12 cellular contexts compared by ENCODE assay signal in genomic region chr19:40607311-40607871, GRCh38. TPM values are rescaled to one million over a fixed set of nuclear protein-coding genes. Genes with fewer than 3 reads are reported as not detected.
A peak's percentile ranks its signal among the peaks of the same experiment; 100 is the strongest.
DNase-seq lines count a peak whose midpoint lies in the region; ATAC-seq and TF ChIP-seq lines count a peak whose summit lies in the region.
"Had no signal": no experiment of that assay in that cellular context is flagged by ENCODE, and none has a peak within 500 bp of the region (broad histone marks: within the 10 kb centered on the region; RNA-seq: fewer than 3 reads in every experiment).

No MANE protein-coding gene starts in this region.

- H3K36me3 ChIP-seq in endodermal cell (ENCODE audit: control insufficient read depth, insufficient read depth, low read length) (no peaks in the 10 kb centered on the region), neuronal stem cell (replicated peaks in 1 of 2; ENCODE audit: control insufficient read depth in 2 of 2, insufficient read depth in 2 of 2, low read length in 2 of 2) (peaks cover 0 to 79% of the 10 kb centered on the region in 2 donors), OCI-LY7 (ENCODE audit: insufficient read depth, low read length) (no peaks in the 10 kb centered on the region)

- H3K36me3 Mint-ChIP-seq in Calu3 (ENCODE audit: insufficient read depth, unreplicated experiment) (peaks cover 68% of the 10 kb centered on the region), endodermal cell (ENCODE audit: low read depth) (no peaks in the 10 kb centered on the region)

- H3K27me3 Mint-ChIP-seq in Calu3 (ENCODE audit: unreplicated experiment) (peaks cover 51% of the 10 kb centered on the region), endodermal cell (ENCODE audit: insufficient read depth) (peaks cover 80% of the 10 kb centered on the region)

- H3K4me3 Mint-ChIP-seq in Calu3 (ENCODE audit: low read depth, unreplicated experiment) (peak overlapping the region; percentile 69), endodermal cell (peak overlapping the region; percentile 52)

- no peak overlapping the region for H2BK15ac ChIP-seq in neuronal stem cell (ENCODE audit: low read length)

- DNase-seq in Calu3 = no peak
- DNase-seq in NCI-H69 (lab: John Stamatoyannopoulos, UW) = peak; percentile 11
- peak; percentile 60 for DNase-seq in endodermal cell
- no peak for DNase-seq in neuronal stem cell (ENCODE audit: low spot score)
- DNase-seq in ureter (ENCODE audit: low spot score) = no peak
- no peak for DNase-seq in OCI-LY7 (ENCODE audit: low spot score)
- no peak for DNase-seq in dedifferentiated amniotic fluid mesenchymal stem cell (ENCODE audit: extremely low spot score)
- DNase-seq: effector memory CD4-positive, alpha-beta T cell; NCI-H2171 had no signal

- no peak overlapping the region for H3K4me2 ChIP-seq in neuronal stem cell (ENCODE audit: insufficient read depth, low read length, poor library complexity, severe bottlenecking)
- H3K4me2 ChIP-seq in OCI-LY7 (ENCODE audit: low read length) = no peak overlapping the region
- H3K4me2 ChIP-seq: hepatocyte had no signal

- no peak overlapping the region for H4K8ac ChIP-seq in neuronal stem cell (ENCODE audit: low read depth, low read length)

- intact Hi-C loops in Calu3 (cut with micrococcal nuclease; ENCODE audit: unreplicated experiment) (no loop called here), OCI-LY7 (cut with micrococcal nuclease; ENCODE audit: unreplicated experiment) (loop anchor here (10.0 kb wide), 2 partner anchors 167 to 323 kb away; partner anchors contain the start of genes AKT2, MIA and RAB4B)

- peaks cover 5% of the 10 kb centered on the region for H3K4me1 ChIP-seq in endodermal cell (ENCODE audit: control insufficient read depth, insufficient read depth, low read length)
- H3K4me1 ChIP-seq in neuronal stem cell (ENCODE audit: control insufficient read depth in 2 of 2, insufficient read depth in 1 of 2, low read depth in 1 of 2, low read length in 2 of 2) = peaks cover 0 to 36% of the 10 kb centered on the region in 2 donors
- peaks cover 49% of the 10 kb centered on the region for H3K4me1 ChIP-seq in OCI-LY7 (ENCODE audit: insufficient read depth, low read length, poor library complexity, severe bottlenecking)

- H2AK5ac ChIP-seq in neuronal stem cell (ENCODE audit: low read depth, low read length) = peak overlapping the region; percentile 74

- no peaks in the 10 kb centered on the region for H3K79me2 ChIP-seq in OCI-LY7 (ENCODE audit: insufficient read depth, low read depth, low read length)
- H3K79me2 ChIP-seq: hepatocyte had no signal

- H3K27ac Mint-ChIP-seq in Calu3 (ENCODE audit: unreplicated experiment) (peak overlapping the region; percentile 5), endodermal cell (no peak overlapping the region)

- no peaks in the 10 kb centered on the region for H3K9me2 ChIP-seq in OCI-LY7 (ENCODE audit: insufficient read depth, low read length)

- H3K4me3 ChIP-seq in endodermal cell (ENCODE audit: low read length) (no peak overlapping the region), neuronal stem cell (ENCODE audit: low read length in 2 of 2) (no peak overlapping the region), OCI-LY7 (ENCODE audit: low read depth, low read length, poor library complexity, severe bottlenecking) (no peak overlapping the region)
- H3K4me3 ChIP-seq: hepatocyte had no signal

- H3K9me3 Mint-ChIP-seq in Calu3 (ENCODE audit: low read depth, unreplicated experiment) (no peaks in the 10 kb centered on the region), endodermal cell (peaks cover 3% of the 10 kb centered on the region)

- H3K79me1 ChIP-seq in neuronal stem cell (ENCODE audit: low read depth, low read length) = no peaks in the 10 kb centered on the region

- H2BK12ac ChIP-seq in neuronal stem cell (ENCODE audit: low read length) = no peak overlapping the region

- POLR2A ChIA-PET in OCI-LY7 (lab: Charles Lee) = no interaction called here

- H3K14ac ChIP-seq in neuronal stem cell (ENCODE audit: low read length) = no peak overlapping the region

- no peak overlapping the region for H4K91ac ChIP-seq in neuronal stem cell (ENCODE audit: low read depth, low read length, poor library complexity)

- H2BK5ac ChIP-seq in neuronal stem cell (ENCODE audit: low read length) = no peak overlapping the region

- H2BK120ac ChIP-seq in neuronal stem cell (ENCODE audit: low read depth, low read length) = no peak overlapping the region

- H3K27ac ChIP-seq in endodermal cell (ENCODE audit: low read depth, low read length) = no peak overlapping the region
- no peak overlapping the region for H3K27ac ChIP-seq in neuronal stem cell (replicated peaks; ENCODE audit: low read length)
- no peak overlapping the region for H3K27ac ChIP-seq in OCI-LY7 (ENCODE audit: low read depth, low read length, poor library complexity, severe bottlenecking)
- H3K27ac ChIP-seq: hepatocyte had no signal

- H3K27me3 ChIP-seq in endodermal cell (ENCODE audit: control insufficient read depth, insufficient read depth, low read length, poor library complexity, severe bottlenecking) (peaks cover 40% of the 10 kb centered on the region), neuronal stem cell (ENCODE audit: control insufficient read depth in 3 of 3, insufficient read depth in 3 of 3, low read depth in 1 of 3, low read length in 3 of 3) (peaks cover 0 to 75% (median 6%) of the 10 kb centered on the region in 3 experiments)
- H3K27me3 ChIP-seq: hepatocyte had no signal

- CTCF ChIA-PET in Calu3 (lab: Charles Lee) = interaction anchor here (0.6 kb wide), 1 partner anchor 116 kb away, joined by 6 read pairs; no protein-coding TSS in a partner anchor
- CTCF ChIA-PET in OCI-LY7 (lab: Charles Lee; ENCODE audit: unreplicated experiment) = interaction anchor here (0.6 kb wide), 1 partner anchor 28 kb away, joined by 3 read pairs; no protein-coding TSS in a partner anchor

- no peak overlapping the region for H2AFZ ChIP-seq in neuronal stem cell (ENCODE audit: low read length)
- H2AFZ ChIP-seq in OCI-LY7 (ENCODE audit: low read length) = no peak overlapping the region
- H2AFZ ChIP-seq: hepatocyte had no signal

- H3K9me3 ChIP-seq in endodermal cell (ENCODE audit: control insufficient read depth, low read length) (no peaks in the 10 kb centered on the region), neuronal stem cell (replicated peaks in 1 of 2; ENCODE audit: control insufficient read depth in 2 of 2, insufficient read depth in 1 of 2, low read depth in 1 of 2, low read length in 2 of 2) (no peaks in the 10 kb centered on the region), OCI-LY7 (ENCODE audit: low read length) (no peaks in the 10 kb centered on the region)

- no peak for TF ChIP-seq CTCF in Calu3 (IDR thresholded peaks at IDR 0.05; ENCODE audit: unreplicated experiment)
- no peak for TF ChIP-seq CTCF in endodermal cell (conservative IDR thresholded peaks at IDR 0.05)
- no peak for TF ChIP-seq CTCF in OCI-LY7 (conservative IDR thresholded peaks at IDR 0.05; ENCODE audit: low read length)

- WGBS in endodermal cell (ENCODE audit: insufficient coverage in 1 of 2, insufficient read length in 1 of 2), 2 experiments = 80 to 84% methylated on average over 22 to 26 of the region's 26 CpGs
- no CpG with 5 or more reads among the region's 26 CpGs for WGBS in neuronal stem cell (ENCODE audit: extremely low coverage in 2 of 2, insufficient read length in 2 of 2, insufficient replicate concordance in 1 of 2), 2 donors

- H3K4me1 Mint-ChIP-seq in Calu3 (ENCODE audit: low read depth, unreplicated experiment) (peaks cover 75% of the 10 kb centered on the region), endodermal cell (peaks cover 22% of the 10 kb centered on the region)

- H3K18ac ChIP-seq in neuronal stem cell (ENCODE audit: low read length) = peak overlapping the region; percentile 19

- BruUV-seq in Calu3 (replicated peaks; lab: Mats Ljungman, UMichigan) (no TSS peak), OCI-LY7 (replicated peaks; lab: Mats Ljungman, UMichigan) (no TSS peak)

- no peaks in the 10 kb centered on the region for H4K20me1 ChIP-seq in OCI-LY7 (ENCODE audit: insufficient read depth, low read length)

- ATAC-seq in HG03280 (IDR thresholded peaks at IDR 0.05; ENCODE audit: unreplicated experiment) = no peak
- ATAC-seq: activated CD4-positive, CD25-positive, alpha-beta regulatory T cell treated with anti-CD3 and anti-CD28 coated beads, Interleukin-2, amount 50 U/mL, for 24 hours had no signal

- peak overlapping the region; percentile 8 for H3K23ac ChIP-seq in neuronal stem cell (ENCODE audit: low read depth, low read length, poor library complexity)

- H3K4ac ChIP-seq in neuronal stem cell (ENCODE audit: low read length) = no peak overlapping the region

- H3K9ac ChIP-seq in endodermal cell (ENCODE audit: extremely low read depth, low read length, poor library complexity, severe bottlenecking) = no peak overlapping the region
- H3K9ac ChIP-seq in neuronal stem cell (ENCODE audit: low read depth, low read length, poor library complexity) = no peak overlapping the region

RNA-seq across cellular contexts. Expression of gene LTBP4, which starts 6.2 kb away (rescaled TPM):
- total RNA-seq in Calu3 (2022) (14.1 and 20.3 TPM in 2 replicates), endodermal cell (100 to 1,000 TPM; 104 to 133 TPM), ureter (239 TPM), OCI-LY7 (2022) (108 and 121 TPM in 2 replicates)
- polyA plus RNA-seq in endodermal cell (2013, experiment 1 of 2) = 219 TPM
- 194 TPM for polyA plus RNA-seq in endodermal cell (2013, experiment 2 of 2)
- 83.2 TPM for polyA plus RNA-seq in neuronal stem cell (2013, experiment 1 of 2)
- polyA plus RNA-seq in neuronal stem cell (2013, experiment 2 of 2) = 84.5 TPM
- 22.1 and 44.5 TPM in 2 replicates for total RNA-seq in OCI-LY7 (2014; rRNA removed; shearing (Covaris generic))

RNA-seq across cellular contexts. Expression of gene SHKBP1, which starts 30.7 kb away (rescaled TPM):
- total RNA-seq in Calu3 (2022) (117 TPM in 2 replicates), endodermal cell (100 to 1,000 TPM; 110 TPM), ureter (61.2 TPM), OCI-LY7 (2022) (115 and 130 TPM in 2 replicates)
- 90.9 TPM for polyA plus RNA-seq in endodermal cell (2013, experiment 1 of 2)
- 81.4 TPM for polyA plus RNA-seq in endodermal cell (2013, experiment 2 of 2)
- polyA plus RNA-seq in neuronal stem cell (2013, experiment 1 of 2) = 71.5 TPM
- polyA plus RNA-seq in neuronal stem cell (2013, experiment 2 of 2) = 74.4 TPM
- 42.0 and 49.4 TPM in 2 replicates for total RNA-seq in OCI-LY7 (2014; rRNA removed; shearing (Covaris generic))

Comparison
In these comparisons a context has a peak if more than half of its experiments do, and no peak if none do; other contexts are left out.
1. DNase-seq: peak in NCI-H69 (single experiment) and endodermal cell (single experiment); none in Calu3 (single experiment), neuronal stem cell (single experiment), ureter (single experiment), OCI-LY7 (single experiment) and dedifferentiated amniotic fluid mesenchymal stem cell (single experiment).